Comparison of ENCODE assay signal across 28 cellular contexts in the genomic region with DNA sequence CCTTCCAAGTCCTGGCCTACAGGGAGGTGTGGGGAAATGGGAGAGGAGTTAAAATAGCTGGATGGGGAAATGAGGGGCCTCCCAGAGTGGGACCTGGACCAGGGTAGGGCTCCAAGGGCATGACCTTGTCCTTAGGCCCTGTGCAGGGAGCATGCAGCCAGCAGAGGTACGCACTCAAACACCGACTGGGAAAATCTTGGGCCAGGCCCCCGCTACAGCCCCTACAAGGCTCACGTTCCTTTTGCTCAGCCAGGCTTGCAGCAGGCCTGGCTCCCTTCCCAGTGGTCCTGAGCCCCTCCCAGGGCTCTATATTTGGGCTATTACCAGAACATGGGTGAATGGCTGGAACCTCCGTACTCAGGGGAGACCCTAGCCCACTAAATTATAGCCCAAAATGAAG. TPM values are rescaled to one million over a fixed set of nuclear protein-coding genes. Genes with fewer than 3 reads are reported as not detected.
"Had no signal": no experiment of that assay in that cellular context is flagged by ENCODE, and none has a peak within 500 bp of the region (broad histone marks: within the 10 kb centered on the region; RNA-seq: fewer than 3 reads in every experiment).

No MANE protein-coding gene starts in this region.

- H3K36me3 ChIP-seq: brain microvascular endothelial cell, cardiac muscle cell, MG63, SJCRH30 had no signal

- H3K27me3 ChIP-seq: brain microvascular endothelial cell, cardiac muscle cell, MG63, SJCRH30 had no signal

- H3K4me3 ChIP-seq: cardiac muscle cell, MG63, SJCRH30 had no signal

- H3K4me2 ChIP-seq: SK-N-SH had no signal

- DNase-seq: activated CD4-positive, alpha-beta memory T cell treated with anti-CD3 and anti-CD28 coated beads, Interleukin-2, amount 10 ng/mL, durations not matched to agents 7 days and 5 days; activated CD4-positive, alpha-beta T cell treated with anti-CD3 and anti-CD28 coated beads for 36 hours; activated CD4-positive, alpha-beta T cell treated with anti-CD3 and anti-CD28 coated beads, Interleukin-2, amount 50 U/mL, for 1 hour; activated gamma-delta T cell treated with Interleukin-2 at 50 U/mL for 16 hours; activated naive CD4-positive, alpha-beta T cell treated with anti-CD3 and anti-CD28 coated beads, Interleukin-2, amount 10 ng/mL, durations not matched to agents 7 days and 5 days; activated naive CD8-positive, alpha-beta T cell treated with anti-CD3 and anti-CD28 coated beads for 36 hours; activated T-cell treated with anti-CD3 and anti-CD28 coated beads for 4 hours; activated T-cell treated with anti-CD3 and anti-CD28 coated beads, Interleukin-2, amount 50 U/mL, for 48 hours; brain microvascular endothelial cell; MG63; MV-4-11; NCI-H1092 treated with DMSO at 0.1 percent for 48 hours; NCI-H1417 treated with DMSO at 0.1 percent for 48 hours; NCI-H187; NCI-H2081; NCI-H510A treated with DMSO at 0.1 percent for 48 hours; NK-92 treated with Interleukin-12 subunit alpha and Interleukin-12 subunit beta, amount 100 ng/mL, for 24 hours; OCI-M1; Right ventricle myocardium superior; RPMI8226; SJCRH30; T-helper 1 cell had no signal

- H3K27ac ChIP-seq: brain microvascular endothelial cell, cardiac muscle cell, SJCRH30, VCaP had no signal

- H3K9me3 ChIP-seq: MG63, SJCRH30, SK-N-SH had no signal

- ATAC-seq: activated CD4-positive, alpha-beta T cell treated with anti-CD3 and anti-CD28 coated beads for 36 hours; activated T-helper 17 cell treated with anti-CD3 and anti-CD28 coated beads, Interleukin-2, amount 50 U/mL, for 72 hours had no signal

RNA-seq across cellular contexts. Expression of a gene that starts 31.3 kb away (rescaled TPM):
- total RNA-seq: activated CD4-positive, alpha-beta memory T cell treated with anti-CD3 and anti-CD28 coated beads, Interleukin-2, amount 10 ng/mL, durations not matched to agents 7 days and 5 days; activated CD4-positive, alpha-beta T cell treated with anti-CD3 and anti-CD28 coated beads for 36 hours; activated CD8-positive, alpha-beta memory T cell treated with anti-CD3 and anti-CD28 coated beads for 36 hours; activated naive CD8-positive, alpha-beta T cell treated with anti-CD3 and anti-CD28 coated beads for 36 hours; activated T-helper 17 cell treated with anti-CD3 and anti-CD28 coated beads, Interleukin-2, amount 50 U/mL, for 72 hours; T-helper 2 cell treated with Interferon-gamma antibody and Interleukin-4, amounts not matched to agents 100 ng/mL and 5 ng/mL, for 36 hours had no signal
